In the genomic region with DNA sequence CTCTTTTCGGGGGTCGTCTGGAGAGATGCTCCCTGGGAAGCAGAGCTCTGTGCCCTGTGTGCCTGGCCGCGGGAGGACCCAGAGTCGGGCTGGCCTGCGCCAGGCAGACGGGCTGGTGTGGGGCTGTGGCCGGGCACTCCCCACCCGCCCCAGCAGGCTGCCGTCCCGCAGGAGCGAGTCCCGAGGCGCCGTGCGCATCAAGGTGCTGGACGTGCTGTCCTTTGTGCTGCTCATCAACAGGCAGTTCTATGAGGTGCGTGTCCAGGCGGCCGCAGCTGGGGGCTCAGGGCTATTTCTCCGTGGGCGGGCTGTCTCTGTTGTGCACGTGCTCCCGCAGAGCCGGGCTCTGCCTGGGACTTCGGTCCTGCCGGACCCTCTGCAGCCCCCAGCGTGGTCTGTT, we compare ENCODE assay signal across 9 cellular contexts. TPM values are rescaled to one million over a fixed set of nuclear protein-coding genes. Genes with fewer than 3 reads are reported as not detected.
"Had no signal": no experiment of that assay in that cellular context is flagged by ENCODE, and none has a peak within 500 bp of the region (broad histone marks: within the 10 kb centered on the region; RNA-seq: fewer than 3 reads in every experiment).

No MANE protein-coding gene starts in this region.

- H3K4me1 ChIP-seq: HAP-1 had no signal

- H3K4me3 ChIP-seq: GM23248, HAP-1 had no signal

- H3K9ac ChIP-seq: GM23248 had no signal

- H3K4me3 Mint-ChIP-seq: HFFc6 had no signal

- H3K27me3 Mint-ChIP-seq: IgD-negative memory B cell had no signal

- H3K9me3 Mint-ChIP-seq: HFFc6 had no signal

- DNase-seq: GM23248, GOT3, H7, HFFc6, KG1 had no signal

- H3K9me3 ChIP-seq: HAP-1 had no signal

- H3K27ac Mint-ChIP-seq: HFFc6 had no signal

- H3K27ac ChIP-seq: GM23248, HL-60 had no signal

- H2AFZ ChIP-seq: GM23248 had no signal

- H3K4me1 Mint-ChIP-seq: IgD-negative memory B cell had no signal

- ATAC-seq: HCT116 had no signal

RNA-seq across cellular contexts. Expression of a gene that starts 36.1 kb away (rescaled TPM):
- polyA plus RNA-seq: IgD-negative memory B cell had no signal

RNA-seq across cellular contexts. Expression of a gene that starts 43.2 kb away (rescaled TPM):
- total RNA-seq: GM23248 had no signal
- polyA plus RNA-seq: IgD-negative memory B cell had no signal
